Comparison of ENCODE assay signal across 21 cellular contexts in the genomic region with DNA sequence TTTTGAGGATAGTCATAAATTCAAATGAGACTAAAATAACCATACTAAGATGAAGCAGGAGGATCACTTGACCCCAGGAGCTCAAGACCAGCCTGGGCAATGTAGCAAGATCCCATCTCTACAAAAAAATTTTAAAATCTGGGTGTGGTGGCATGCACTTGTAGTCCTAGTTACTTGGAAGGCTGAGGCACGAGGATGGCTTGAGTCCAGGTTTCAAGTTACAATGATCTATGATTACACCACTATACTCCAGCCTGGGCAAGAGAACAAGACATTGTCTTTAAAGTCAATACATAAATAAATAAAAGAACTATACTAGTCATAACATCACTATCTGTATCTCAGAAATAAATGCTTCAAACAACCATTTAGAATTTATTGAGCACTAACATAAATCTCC. TPM values are rescaled to one million over a fixed set of nuclear protein-coding genes. Genes with fewer than 3 reads are reported as not detected.
DNase-seq lines count a peak whose midpoint lies in the region; ATAC-seq and TF ChIP-seq lines count a peak whose summit lies in the region.
"Had no signal": no experiment of that assay in that cellular context is flagged by ENCODE, and none has a peak within 500 bp of the region (broad histone marks: within the 10 kb centered on the region; RNA-seq: fewer than 3 reads in every experiment).

No MANE protein-coding gene starts in this region.

- no peaks in the 10 kb centered on the region for H3K36me3 ChIP-seq in HCT116 (ENCODE audit: control insufficient read depth in 1 of 2, insufficient read depth in 2 of 2, low read length in 2 of 2)
- no peaks in the 10 kb centered on the region for H3K36me3 ChIP-seq in gastroesophageal sphincter
- H3K36me3 ChIP-seq: gastrocnemius medialis, transverse colon had no signal

- no peak overlapping the region for H3K4me3 Mint-ChIP-seq in nephron
- no peak overlapping the region for H3K4me3 Mint-ChIP-seq in activated CD8-positive, alpha-beta memory T cell treated with anti-CD3 and anti-CD28 coated beads, Interleukin-2, amount 10 ng/mL, durations not matched to agents 7 days and 5 days
- H3K4me3 Mint-ChIP-seq: activated naive CD8-positive, alpha-beta T cell treated with anti-CD3 and anti-CD28 coated beads for 36 hours; activated T-helper 17 cell treated with anti-CD3 and anti-CD28 coated beads, Interleukin-2, amount 50 U/mL, for 72 hours; B cell; natural killer cell had no signal

- no peaks in the 10 kb centered on the region for H4K20me1 ChIP-seq in HCT116 (ENCODE audit: insufficient read depth)

- no peaks in the 10 kb centered on the region for H3K79me2 ChIP-seq in HCT116 (ENCODE audit: insufficient read depth, low read length)

- TF ChIP-seq CTCF in HCT116 (IDR thresholded peaks at IDR 0.05 in 2 of 3, conservative IDR thresholded peaks at IDR 0.05 in 1 of 3; ENCODE audit: borderline replicate concordance in 1 of 3, insufficient read depth in 1 of 3, low read depth in 2 of 3, low read length in 2 of 3), result no peak
- TF ChIP-seq CTCF in RWPE1 (conservative IDR thresholded peaks at IDR 0.05; ENCODE audit: low read depth), result no peak
- no peak for TF ChIP-seq CTCF in nephron (IDR thresholded peaks at IDR 0.05; ENCODE audit: unreplicated experiment in 3 of 3)
- no peak for TF ChIP-seq CTCF in gastroesophageal sphincter (IDR thresholded peaks at IDR 0.05)

- H3K4me2 ChIP-seq in HCT116 (ENCODE audit: low read length), result peak overlapping the region; percentile 64

- H3K4me1 ChIP-seq in HCT116 (ENCODE audit: control insufficient read depth in 1 of 2, insufficient read depth in 2 of 2, low read length in 2 of 2) (peaks cover 75 to 98% of the 10 kb centered on the region in 2 experiments), gastroesophageal sphincter (peaks cover 0 to 24% (median 0%) of the 10 kb centered on the region in 3 donors)
- H3K4me1 ChIP-seq: gastrocnemius medialis, transverse colon had no signal

- H3K27ac Mint-ChIP-seq in nephron, result peak overlapping the region in 2 of 3 experiments; percentile 57 to 92
- no peak overlapping the region for H3K27ac Mint-ChIP-seq in activated CD8-positive, alpha-beta memory T cell treated with anti-CD3 and anti-CD28 coated beads, Interleukin-2, amount 10 ng/mL, durations not matched to agents 7 days and 5 days
- H3K27ac Mint-ChIP-seq: activated naive CD8-positive, alpha-beta T cell treated with anti-CD3 and anti-CD28 coated beads for 36 hours; activated T-helper 17 cell treated with anti-CD3 and anti-CD28 coated beads, Interleukin-2, amount 50 U/mL, for 72 hours; B cell had no signal

- H3K9me3 ChIP-seq in HCT116 (ENCODE audit: control insufficient read depth in 1 of 2, insufficient read depth in 1 of 2, low read depth in 1 of 2, low read length in 2 of 2), result no peaks in the 10 kb centered on the region
- H3K9me3 ChIP-seq in gastroesophageal sphincter, result no peaks in the 10 kb centered on the region
- H3K9me3 ChIP-seq: Caco-2, gastrocnemius medialis, transverse colon had no signal

- DNase-seq in HCT116 (ENCODE audit: low read depth, low spot score), result no peak
- DNase-seq in RWPE1 (ENCODE audit: low spot score), result no peak
- peak; percentile 55 for DNase-seq in epithelial cell of prostate (ENCODE audit: low read depth, low spot score)
- DNase-seq in AG20443 (ENCODE audit: low spot score), result no peak
- no peak for DNase-seq in activated CD8-positive, alpha-beta memory T cell treated with anti-CD3 and anti-CD28 coated beads, Interleukin-2, amount 10 ng/mL, durations not matched to agents 7 days and 5 days
- DNase-seq: activated naive CD8-positive, alpha-beta T cell treated with anti-CD3 and anti-CD28 coated beads for 36 hours; Caco-2; effector CD8-positive, alpha-beta T cell; gastrocnemius medialis; natural killer cell; NCI-H146; NCI-H226; stimulated activated naive CD8-positive, alpha-beta T cell treated with anti-CD3 and anti-CD28 coated beads, Interleukin-15, Interleukin-2, amounts not matched to agents 100 U/mL and 50 U/mL, for 24 hours; transverse colon had no signal

- ATAC-seq in HCT116 (no peak), GM19467 (IDR thresholded peaks at IDR 0.05; ENCODE audit: unreplicated experiment) (no peak), gastroesophageal sphincter (no peak)
- ATAC-seq in activated CD8-positive, alpha-beta memory T cell treated with anti-CD3 and anti-CD28 coated beads, Interleukin-2, amount 10 ng/mL, durations not matched to agents 7 days and 5 days, result no peak
- ATAC-seq: activated CD4-positive, CD25-positive, alpha-beta regulatory T cell treated with anti-CD3 and anti-CD28 coated beads, Interleukin-2, amount 50 U/mL, for 24 hours; activated T-helper 17 cell treated with anti-CD3 and anti-CD28 coated beads, Interleukin-2, amount 50 U/mL, for 72 hours; gastrocnemius medialis; stimulated activated naive CD8-positive, alpha-beta T cell treated with anti-CD3 and anti-CD28 coated beads, Interleukin-15, Interleukin-2, amounts not matched to agents 100 U/mL and 50 U/mL, for 24 hours had no signal

- no peaks in the 10 kb centered on the region for H3K9me2 ChIP-seq in HCT116 (ENCODE audit: insufficient read depth)

- 48 to 67% methylated on average over 1 of the region's 1 CpG for WGBS in gastroesophageal sphincter (ENCODE audit: low coverage in 1 of 2), 2 donors

- RAD21 ChIA-PET in HCT116 (lab: Charles Lee; ENCODE audit: low non-redundant PET in 1 of 2, low total read pairs in 2 of 2, uncharacterized antibody in 2 of 2, unreplicated experiment in 2 of 2), result no interaction called here

- POLR2A ChIA-PET in HCT116 (lab: Charles Lee), result interaction anchor here (1.5 to 2.0 kb wide), 3 partner anchors 10 to 128 kb away, joined by 4 to 6 read pairs (median 5); no protein-coding TSS in a partner anchor
- POLR2A ChIA-PET in RWPE1 (lab: Yijun Ruan, JAX; ENCODE audit: low non-redundant PET), result no interaction called here

- H3K36me3 Mint-ChIP-seq in nephron (ENCODE audit: low read depth), result peaks cover 4% of the 10 kb centered on the region
- no peaks in the 10 kb centered on the region for H3K36me3 Mint-ChIP-seq in activated CD8-positive, alpha-beta memory T cell treated with anti-CD3 and anti-CD28 coated beads, Interleukin-2, amount 10 ng/mL, durations not matched to agents 7 days and 5 days
- H3K36me3 Mint-ChIP-seq: activated naive CD8-positive, alpha-beta T cell treated with anti-CD3 and anti-CD28 coated beads for 36 hours; natural killer cell had no signal

- H3K9me3 Mint-ChIP-seq in nephron, result no peaks in the 10 kb centered on the region
- no peaks in the 10 kb centered on the region for H3K9me3 Mint-ChIP-seq in activated CD8-positive, alpha-beta memory T cell treated with anti-CD3 and anti-CD28 coated beads, Interleukin-2, amount 10 ng/mL, durations not matched to agents 7 days and 5 days (ENCODE audit: low read depth)
- H3K9me3 Mint-ChIP-seq: activated naive CD8-positive, alpha-beta T cell treated with anti-CD3 and anti-CD28 coated beads for 36 hours; activated T-helper 17 cell treated with anti-CD3 and anti-CD28 coated beads, Interleukin-2, amount 50 U/mL, for 72 hours; natural killer cell had no signal

- H3K27ac ChIP-seq in HCT116 (ENCODE audit: low read depth, low read length) (peak overlapping the region; percentile 84), RWPE1 (peak overlapping the region; percentile 82), epithelial cell of prostate (peak overlapping the region; percentile 87), gastroesophageal sphincter (no peak overlapping the region)
- H3K27ac ChIP-seq: transverse colon had no signal

- BruUV-seq in HCT116 (replicated peaks; lab: Mats Ljungman, UMichigan), result no TSS peak

- H3K4me3 ChIP-seq in HCT116 (replicated peaks in 1 of 2; ENCODE audit: low read depth in 1 of 2, low read length in 2 of 2), result no peak overlapping the region
- no peak overlapping the region for H3K4me3 ChIP-seq in gastroesophageal sphincter
- H3K4me3 ChIP-seq: gastrocnemius medialis, transverse colon had no signal

- H3K27me3 ChIP-seq in HCT116 (ENCODE audit: insufficient read depth, low read length), result no peaks in the 10 kb centered on the region
- H3K27me3 ChIP-seq in gastroesophageal sphincter, result no peaks in the 10 kb centered on the region
- H3K27me3 ChIP-seq: gastrocnemius medialis, transverse colon had no signal

- H3K4me1 Mint-ChIP-seq in nephron, result peaks cover 47% of the 10 kb centered on the region
- H3K4me1 Mint-ChIP-seq in activated CD8-positive, alpha-beta memory T cell treated with anti-CD3 and anti-CD28 coated beads, Interleukin-2, amount 10 ng/mL, durations not matched to agents 7 days and 5 days, result no peaks in the 10 kb centered on the region
- H3K4me1 Mint-ChIP-seq: activated T-helper 17 cell treated with anti-CD3 and anti-CD28 coated beads, Interleukin-2, amount 50 U/mL, for 72 hours had no signal

- no peak overlapping the region for H3K9ac ChIP-seq in HCT116 (ENCODE audit: low read length)

- intact Hi-C loops in HCT116 (cut with micrococcal nuclease), result no loop called here

- H2AFZ ChIP-seq in HCT116 (ENCODE audit: low read depth, low read length, poor library complexity, severe bottlenecking), result no peak overlapping the region

- H3K27me3 Mint-ChIP-seq in nephron (ENCODE audit: low read depth), result no peaks in the 10 kb centered on the region
- no peaks in the 10 kb centered on the region for H3K27me3 Mint-ChIP-seq in activated CD8-positive, alpha-beta memory T cell treated with anti-CD3 and anti-CD28 coated beads, Interleukin-2, amount 10 ng/mL, durations not matched to agents 7 days and 5 days

- no peak for TF ChIP-seq EP300 in gastroesophageal sphincter (IDR thresholded peaks at IDR 0.05)

- CTCF ChIA-PET in HCT116 (lab: Charles Lee) (no interaction called here), RWPE1 (lab: Yijun Ruan, JAX) (interaction anchor here (0.6 to 1.2 kb wide), 2 partner anchors 14 to 15 kb away, joined by 3 to 4 read pairs; no protein-coding TSS in a partner anchor)
- CTCF ChIA-PET in activated CD8-positive, alpha-beta memory T cell treated with anti-CD3 and anti-CD28 coated beads, Interleukin-2, amount 10 ng/mL, durations not matched to agents 7 days and 5 days (lab: Charles Lee), result interaction anchor here (1.5 kb wide), 1 partner anchor 111 kb away, joined by 3 read pairs; no protein-coding TSS in a partner anchor

- no peak for TF ChIP-seq POLR2A in HCT116 (IDR thresholded peaks at IDR 0.05; ENCODE audit: borderline replicate concordance, extremely low read depth, insufficient read depth, insufficient read length)
- TF ChIP-seq POLR2A in gastroesophageal sphincter (IDR thresholded peaks at IDR 0.05), result no peak

- no peak for TF ChIP-seq RAD21 in HCT116 (IDR thresholded peaks at IDR 0.05; ENCODE audit: low read depth)

TF ChIP-seq in HCT116, 20 proteins besides CTCF, POLR2A, EP300 and RAD21 (continues in another document):
- no peak for TF ChIP-seq ZNF274 (IDR thresholded peaks at IDR 0.05; ENCODE audit: low read depth, low read length)
- no peak for TF ChIP-seq EZH2 (IDR thresholded peaks at IDR 0.05)
- TF ChIP-seq, protein P1, sequence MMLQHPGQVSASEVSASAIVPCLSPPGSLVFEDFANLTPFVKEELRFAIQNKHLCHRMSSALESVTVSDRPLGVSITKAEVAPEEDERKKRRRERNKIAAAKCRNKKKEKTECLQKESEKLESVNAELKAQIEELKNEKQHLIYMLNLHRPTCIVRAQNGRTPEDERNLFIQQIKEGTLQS (IDR thresholded peaks at IDR 0.05), result no peak

RNA-seq across cellular contexts. Expression of a gene that starts 8.6 kb away (rescaled TPM):
- total RNA-seq in HCT116 (2021; ENCODE audit: unreplicated experiment) (143 TPM), gastroesophageal sphincter (100 to 1,000 TPM in 1 of 4 donors, 10 to 100 TPM in 3; 52.1 to 115 (median 77.4) TPM)
- polyA plus RNA-seq in HCT116 (2012), result 37.9 and 46.8 TPM in 2 replicates
- 1 to 10 TPM; 4.4 to 4.8 TPM for total RNA-seq in activated CD8-positive, alpha-beta memory T cell treated with anti-CD3 and anti-CD28 coated beads, Interleukin-2, amount 10 ng/mL, durations not matched to agents 7 days and 5 days
- total RNA-seq: G401 had no signal

Comparison
In these comparisons a context has a peak if more than half of its experiments do, and no peak if none do; other contexts are left out.
1. H3K27ac ChIP-seq: peak in HCT116 (single experiment), RWPE1 (single experiment) and epithelial cell of prostate (single experiment); none in gastroesophageal sphincter (0 of 4).
2. RNA of a gene that starts 8.6 kb away (total RNA-seq): 143 TPM in HCT116 (single experiment) and 52.1 to 115 TPM in gastroesophageal sphincter; 4.4 to 4.8 TPM in activated CD8-positive, alpha-beta memory T cell treated with anti-CD3 and anti-CD28 coated beads, Interleukin-2, amount 10 ng/mL, durations not matched to agents 7 days and 5 days; every median in the first group is over 4 times any median in the second.